1 cellular context compared by ENCODE assay signal in the genomic region with DNA sequence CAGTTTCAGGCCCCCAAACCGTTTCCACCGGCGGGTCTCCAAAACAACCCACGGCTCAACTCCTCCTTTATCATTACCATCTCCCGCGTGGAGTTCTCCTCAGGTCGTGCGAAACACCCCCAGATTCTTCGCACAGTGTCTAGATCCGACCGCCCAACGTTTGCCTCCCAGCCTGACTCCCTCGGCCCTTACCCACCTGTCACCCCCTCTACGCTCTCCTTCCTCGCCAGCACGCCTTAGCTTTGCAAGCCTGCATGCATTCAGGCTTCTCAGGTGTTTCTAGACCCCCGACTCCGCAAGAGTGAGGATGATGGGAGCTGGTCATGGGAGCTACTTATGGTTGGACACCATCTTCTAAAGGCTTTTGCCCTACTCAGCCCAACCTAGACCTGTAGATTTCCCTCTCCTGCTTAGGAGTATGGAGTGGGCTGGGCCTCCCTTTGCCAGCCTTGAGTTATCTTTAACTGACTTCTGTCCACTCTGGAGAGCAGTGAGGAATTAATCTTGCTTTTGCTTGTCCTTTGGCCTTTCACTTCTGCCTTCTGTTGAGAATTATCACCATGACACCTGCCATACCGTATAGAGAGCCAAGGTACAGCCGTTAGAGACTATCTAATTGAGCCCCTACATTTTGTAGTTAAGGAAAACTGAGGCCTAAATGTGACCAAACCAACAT.
TF ChIP-seq lines count a peak whose summit lies in the region.

No MANE protein-coding gene starts in this region.

TF ChIP-seq in K562, 482 proteins besides CTCF, POLR2A, EP300 and RAD21 (continued from another document and continues in another):
- TF ChIP-seq MBD1 (CRISPR knock-in tag; IDR thresholded peaks at IDR 0.05) (no peak), CUX1 (CRISPR knock-in tag; IDR thresholded peaks at IDR 0.05) (no peak), ZNF436 (CRISPR knock-in tag; IDR thresholded peaks at IDR 0.05) (no peak), AFF4 (CRISPR knock-in tag; IDR thresholded peaks at IDR 0.05) (no peak), ZNF165 (CRISPR knock-in tag; IDR thresholded peaks at IDR 0.05; ENCODE audit: borderline replicate concordance) (no peak), MCM3 (IDR thresholded peaks at IDR 0.05) (no peak), SETDB1 (IDR thresholded peaks at IDR 0.05; ENCODE audit: low read length) (no peak), CBX5 (IDR thresholded peaks at IDR 0.05; ENCODE audit: borderline replicate concordance, low read depth) (no peak), ESRRB (CRISPR knock-in tag; IDR thresholded peaks at IDR 0.05; ENCODE audit: borderline replicate concordance) (no peak), CBFB (CRISPR knock-in tag; IDR thresholded peaks at IDR 0.05) (no peak), CTCFL (IDR thresholded peaks at IDR 0.05; ENCODE audit: borderline replicate concordance, insufficient read depth, low read depth, low read length, poor library complexity, severe bottlenecking) (no peak), NCOA2 (IDR thresholded peaks at IDR 0.05; ENCODE audit: partially characterized antibody in 2 of 2) (no peak), TAL1 (IDR thresholded peaks at IDR 0.05) (peak; percentile 78; the same call in 1 of the 2 replicates)
- TF ChIP-seq, protein P1, sequence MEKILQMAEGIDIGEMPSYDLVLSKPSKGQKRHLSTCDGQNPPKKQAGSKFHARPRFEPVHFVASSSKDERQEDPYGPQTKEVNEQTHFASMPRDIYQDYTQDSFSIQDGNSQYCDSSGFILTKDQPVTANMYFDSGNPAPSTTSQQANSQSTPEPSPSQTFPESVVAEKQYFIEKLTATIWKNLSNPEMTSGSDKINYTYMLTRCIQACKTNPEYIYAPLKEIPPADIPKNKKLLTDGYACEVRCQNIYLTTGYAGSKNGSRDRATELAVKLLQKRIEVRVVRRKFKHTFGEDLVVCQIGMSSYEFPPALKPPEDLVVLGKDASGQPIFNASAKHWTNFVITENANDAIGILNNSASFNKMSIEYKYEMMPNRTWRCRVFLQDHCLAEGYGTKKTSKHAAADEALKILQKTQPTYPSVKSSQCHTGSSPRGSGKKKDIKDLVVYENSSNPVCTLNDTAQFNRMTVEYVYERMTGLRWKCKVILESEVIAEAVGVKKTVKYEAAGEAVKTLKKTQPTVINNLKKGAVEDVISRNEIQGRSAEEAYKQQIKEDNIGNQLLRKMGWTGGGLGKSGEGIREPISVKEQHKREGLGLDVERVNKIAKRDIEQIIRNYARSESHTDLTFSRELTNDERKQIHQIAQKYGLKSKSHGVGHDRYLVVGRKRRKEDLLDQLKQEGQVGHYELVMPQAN (IDR thresholded peaks at IDR 0.05; ENCODE audit: borderline replicate concordance), result no peak; the same call in 1 of the 2 replicates
- TF ChIP-seq, protein P2, sequence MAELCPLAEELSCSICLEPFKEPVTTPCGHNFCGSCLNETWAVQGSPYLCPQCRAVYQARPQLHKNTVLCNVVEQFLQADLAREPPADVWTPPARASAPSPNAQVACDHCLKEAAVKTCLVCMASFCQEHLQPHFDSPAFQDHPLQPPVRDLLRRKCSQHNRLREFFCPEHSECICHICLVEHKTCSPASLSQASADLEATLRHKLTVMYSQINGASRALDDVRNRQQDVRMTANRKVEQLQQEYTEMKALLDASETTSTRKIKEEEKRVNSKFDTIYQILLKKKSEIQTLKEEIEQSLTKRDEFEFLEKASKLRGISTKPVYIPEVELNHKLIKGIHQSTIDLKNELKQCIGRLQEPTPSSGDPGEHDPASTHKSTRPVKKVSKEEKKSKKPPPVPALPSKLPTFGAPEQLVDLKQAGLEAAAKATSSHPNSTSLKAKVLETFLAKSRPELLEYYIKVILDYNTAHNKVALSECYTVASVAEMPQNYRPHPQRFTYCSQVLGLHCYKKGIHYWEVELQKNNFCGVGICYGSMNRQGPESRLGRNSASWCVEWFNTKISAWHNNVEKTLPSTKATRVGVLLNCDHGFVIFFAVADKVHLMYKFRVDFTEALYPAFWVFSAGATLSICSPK (IDR thresholded peaks at IDR 0.05; ENCODE audit: borderline replicate concordance), result peak; percentile 14; the same call in 1 of the 2 replicates
- TF ChIP-seq, protein P3, sequence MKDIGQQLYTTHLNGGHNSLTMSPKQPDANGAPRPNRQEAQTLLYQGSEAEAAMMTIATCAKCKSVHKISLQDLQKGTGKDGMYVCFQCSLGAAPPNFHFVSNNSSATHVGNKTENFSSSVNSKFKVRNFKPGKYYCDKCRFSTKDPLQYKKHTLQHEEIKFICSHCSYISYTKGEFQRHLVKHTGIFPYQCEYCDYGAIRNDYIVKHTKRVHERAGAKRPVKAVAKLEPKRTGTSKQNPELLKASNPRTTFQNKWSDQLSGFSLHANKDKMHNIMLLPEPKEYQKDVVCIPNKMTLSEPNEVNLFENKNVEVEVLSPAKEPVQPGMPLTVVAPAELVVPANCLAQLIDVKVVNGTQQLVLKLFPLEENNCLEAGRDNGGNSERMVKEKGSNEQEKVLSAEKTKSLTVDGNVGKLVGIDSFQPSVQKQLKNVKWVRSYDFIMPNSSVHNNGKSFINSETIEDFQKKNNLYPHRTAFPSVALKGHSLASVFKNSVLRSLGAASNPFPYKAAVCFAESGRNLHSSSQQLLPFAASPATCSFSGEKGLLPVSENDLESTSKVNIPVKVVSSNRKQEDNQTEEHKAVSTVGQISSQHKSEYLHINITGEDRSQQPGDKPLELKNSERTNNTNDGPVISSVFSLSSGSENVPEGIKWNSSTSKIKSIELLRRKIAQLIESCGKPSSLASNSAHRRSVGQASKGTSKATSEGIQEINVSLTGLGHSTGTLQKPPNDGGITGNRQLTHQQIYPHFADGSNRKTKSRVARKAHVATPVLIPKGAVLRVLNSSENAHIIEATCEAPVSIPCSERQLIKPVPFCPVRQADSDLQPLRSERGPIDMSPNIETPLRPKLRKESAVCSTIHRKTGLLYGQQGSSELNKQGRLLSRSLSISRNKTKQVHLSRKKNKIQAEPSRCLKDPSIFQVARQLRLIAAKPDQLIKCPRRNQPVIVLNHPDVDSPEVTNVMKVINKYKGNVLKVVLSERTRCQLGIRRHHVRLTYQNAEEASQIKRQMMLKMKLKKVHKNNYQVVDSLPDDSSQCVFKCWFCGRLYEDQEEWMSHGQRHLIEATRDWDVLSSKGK (CRISPR knock-in tag; IDR thresholded peaks at IDR 0.05), result no peak
- TF ChIP-seq, protein P4, sequence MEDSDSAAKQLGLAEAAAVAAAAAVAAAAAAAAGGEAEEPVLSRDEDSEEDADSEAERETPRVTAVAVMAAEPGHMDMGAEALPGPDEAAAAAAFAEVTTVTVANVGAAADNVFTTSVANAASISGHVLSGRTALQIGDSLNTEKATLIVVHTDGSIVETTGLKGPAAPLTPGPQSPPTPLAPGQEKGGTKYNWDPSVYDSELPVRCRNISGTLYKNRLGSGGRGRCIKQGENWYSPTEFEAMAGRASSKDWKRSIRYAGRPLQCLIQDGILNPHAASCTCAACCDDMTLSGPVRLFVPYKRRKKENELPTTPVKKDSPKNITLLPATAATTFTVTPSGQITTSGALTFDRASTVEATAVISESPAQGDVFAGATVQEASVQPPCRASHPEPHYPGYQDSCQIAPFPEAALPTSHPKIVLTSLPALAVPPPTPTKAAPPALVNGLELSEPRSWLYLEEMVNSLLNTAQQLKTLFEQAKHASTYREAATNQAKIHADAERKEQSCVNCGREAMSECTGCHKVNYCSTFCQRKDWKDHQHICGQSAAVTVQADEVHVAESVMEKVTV (CRISPR knock-in tag; IDR thresholded peaks at IDR 0.05), result no peak
